In the genomic region with DNA sequence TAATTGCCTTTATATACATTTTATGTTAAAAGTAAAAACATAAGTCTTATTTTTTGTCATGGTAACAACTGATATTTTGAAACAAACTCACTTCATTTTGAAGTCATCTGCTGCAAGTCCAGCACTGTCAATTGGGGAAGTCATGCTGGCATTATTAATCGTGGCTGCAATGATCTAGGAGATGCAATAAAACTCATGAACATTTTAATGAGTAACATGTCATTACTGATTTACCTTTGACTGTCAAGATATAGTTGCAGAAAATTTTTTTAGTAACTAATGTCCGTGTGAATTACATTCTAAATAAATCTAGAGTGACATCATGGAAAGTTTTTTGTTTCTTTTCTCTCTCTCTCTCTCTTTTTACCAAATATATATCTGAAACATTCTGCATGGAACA, we compare ENCODE assay signal across 21 cellular contexts. TPM values are rescaled to one million over a fixed set of nuclear protein-coding genes. Genes with fewer than 3 reads are reported as not detected.
"Had no signal": no experiment of that assay in that cellular context is flagged by ENCODE, and none has a peak within 500 bp of the region (broad histone marks: within the 10 kb centered on the region; RNA-seq: fewer than 3 reads in every experiment).

No MANE protein-coding gene starts in this region.

- DNase-seq: effector memory CD4-positive, alpha-beta T cell; gastrocnemius medialis; kidney; mammary epithelial cell; mucosa of descending colon; naive thymus-derived CD8-positive, alpha-beta T cell; posterior cingulate gyrus; right cardiac atrium; stimulated activated CD4-positive, alpha-beta T cell treated with anti-CD3 and anti-CD28 coated beads, Interleukin-2, amount 100 ng/mL, for 48 hours; stimulated activated naive CD4-positive, alpha-beta T cell treated with Interleukin-2 at 50 U/mL for 16 hours; trophoblast cell had no signal

- FAIRE-seq: endometrium, kidney had no signal

- H3K27ac ChIP-seq: gastrocnemius medialis, neutrophil had no signal

- H3K4me1 ChIP-seq: esophagus muscularis mucosa, gastrocnemius medialis had no signal

- ATAC-seq: gastrocnemius medialis; left lobe of liver; mucosa of descending colon; naive thymus-derived CD8-positive, alpha-beta T cell; right cardiac atrium had no signal

- H3K36me3 ChIP-seq: esophagus muscularis mucosa, gastrocnemius medialis, neutrophil had no signal

- H3K4me3 ChIP-seq: esophagus muscularis mucosa, gastrocnemius medialis, mucosa of descending colon, smooth muscle cell had no signal

- H3K9me3 ChIP-seq: esophagus muscularis mucosa, gastrocnemius medialis, mucosa of descending colon, neutrophil had no signal

RNA-seq across cellular contexts. Expression of gene KRT24, which starts 17.4 kb away (rescaled TPM):
- total RNA-seq: fibroblast of villous mesenchyme; gastrocnemius medialis; left lobe of liver; lower leg skin; mammary epithelial cell; naive thymus-derived CD8-positive, alpha-beta T cell; osteoblast; right cardiac atrium; smooth muscle cell had no signal
- polyA plus RNA-seq: mammary epithelial cell; naive thymus-derived CD8-positive, alpha-beta T cell; smooth muscle cell had no signal

RNA-seq across cellular contexts. Expression of gene KRT25, which starts 34.2 kb away (rescaled TPM):
- total RNA-seq: esophagus muscularis mucosa; fibroblast of villous mesenchyme; gastrocnemius medialis; kidney; left lobe of liver; mammary epithelial cell; mucosa of descending colon; naive thymus-derived CD8-positive, alpha-beta T cell; osteoblast; right cardiac atrium; smooth muscle cell; urinary bladder had no signal
- polyA plus RNA-seq: mammary epithelial cell; naive thymus-derived CD8-positive, alpha-beta T cell; right cardiac atrium; smooth muscle cell; urinary bladder had no signal

RNA-seq across cellular contexts. Expression of gene KRT26, which starts 51.1 kb away (rescaled TPM):
- total RNA-seq: esophagus muscularis mucosa; fibroblast of villous mesenchyme; gastrocnemius medialis; kidney; left lobe of liver; mammary epithelial cell; mucosa of descending colon; naive thymus-derived CD8-positive, alpha-beta T cell; osteoblast; right cardiac atrium; smooth muscle cell; urinary bladder had no signal
- polyA plus RNA-seq: mammary epithelial cell; naive thymus-derived CD8-positive, alpha-beta T cell; neural cell; right cardiac atrium; smooth muscle cell; urinary bladder had no signal

RNA-seq across cellular contexts. Expression of gene KRT222, which starts 55.9 kb away (rescaled TPM):
- total RNA-seq: fibroblast of villous mesenchyme; gastrocnemius medialis; naive thymus-derived CD8-positive, alpha-beta T cell; smooth muscle cell had no signal
- polyA plus RNA-seq: smooth muscle cell had no signal
